ENCODE assay signal across 10 cellular contexts in genomic region chr22:29309332-29310064, GRCh38. TPM values are rescaled to one million over a fixed set of nuclear protein-coding genes. Genes with fewer than 3 reads are reported as not detected.
DNase-seq lines count a peak whose midpoint lies in the region; ATAC-seq and TF ChIP-seq lines count a peak whose summit lies in the region.
"Had no signal": no experiment of that assay in that cellular context is flagged by ENCODE, and none has a peak within 500 bp of the region (broad histone marks: within the 10 kb centered on the region; RNA-seq: fewer than 3 reads in every experiment).

No MANE protein-coding gene starts in this region.

- H3K27ac ChIP-seq in lower lobe of right lung (peak overlapping the region; percentile 90), upper lobe of left lung (peak overlapping the region; percentile 63 to 90 (median 83))
- H3K27ac ChIP-seq: HL-60 had no signal

- peaks cover 77% of the 10 kb centered on the region for H3K4me1 ChIP-seq in lower lobe of right lung
- H3K4me1 ChIP-seq in upper lobe of left lung, result peaks cover 62 to 81% (median 68%) of the 10 kb centered on the region in 4 donors

- H3K27me3 ChIP-seq in lower lobe of right lung (ENCODE audit: low read depth) (peaks cover 16% of the 10 kb centered on the region), upper lobe of left lung (peaks cover 0 to 13% (median 5%) of the 10 kb centered on the region in 4 donors)

- TF ChIP-seq CTCF in brain (conservative IDR thresholded peaks at IDR 0.05), result no peak
- TF ChIP-seq CTCF in lower lobe of right lung (IDR thresholded peaks at IDR 0.05), result no peak
- TF ChIP-seq CTCF in upper lobe of left lung (IDR thresholded peaks at IDR 0.05), result no peak

- H3K27me3 Mint-ChIP-seq in activated CD8-positive, alpha-beta memory T cell treated with anti-CD3 and anti-CD28 coated beads, Interleukin-2, amount 10 ng/mL, durations not matched to agents 7 days and 5 days, result peaks cover 35% of the 10 kb centered on the region
- H3K27me3 Mint-ChIP-seq in brain, result peaks cover 26% of the 10 kb centered on the region

- no peak overlapping the region for H3K4me3 Mint-ChIP-seq in activated CD8-positive, alpha-beta memory T cell treated with anti-CD3 and anti-CD28 coated beads, Interleukin-2, amount 10 ng/mL, durations not matched to agents 7 days and 5 days
- H3K4me3 Mint-ChIP-seq in brain, result peak overlapping the region in 4 of 5 experiments; percentile 33 to 72 (median 66)

- WGBS in upper lobe of left lung, 2 donors, result 85 to 87% methylated on average over 13 to 15 of the region's 21 CpGs

- H3K9me3 Mint-ChIP-seq in activated CD8-positive, alpha-beta memory T cell treated with anti-CD3 and anti-CD28 coated beads, Interleukin-2, amount 10 ng/mL, durations not matched to agents 7 days and 5 days (ENCODE audit: low read depth), result no peaks in the 10 kb centered on the region
- H3K9me3 Mint-ChIP-seq in brain, result peaks cover 0 to 3% (median 2%) of the 10 kb centered on the region in 5 experiments

- H3K4me1 Mint-ChIP-seq in activated CD8-positive, alpha-beta memory T cell treated with anti-CD3 and anti-CD28 coated beads, Interleukin-2, amount 10 ng/mL, durations not matched to agents 7 days and 5 days, result peaks cover 56% of the 10 kb centered on the region
- H3K4me1 Mint-ChIP-seq in brain, result peaks cover 55% of the 10 kb centered on the region

- DNase-seq in activated CD8-positive, alpha-beta memory T cell treated with anti-CD3 and anti-CD28 coated beads, Interleukin-2, amount 10 ng/mL, durations not matched to agents 7 days and 5 days, result no peak
- DNase-seq in activated CD8-positive, alpha-beta memory T cell treated with anti-CD3 and anti-CD28 coated beads for 24 hours, result no peak
- DNase-seq in lower lobe of right lung, result peak; percentile 62
- peak; percentile 52 to 82 for DNase-seq in upper lobe of left lung
- DNase-seq in DMS153 treated with DMSO at 0.1 percent for 48 hours (lab: John Stamatoyannopoulos, UW; ENCODE audit: unreplicated experiment), result no peak
- no peak for DNase-seq in NK-92 (lab: John Stamatoyannopoulos, UW; ENCODE audit: unreplicated experiment)

- H3K36me3 ChIP-seq in lower lobe of right lung (peaks cover 6% of the 10 kb centered on the region), upper lobe of left lung (no peaks in the 10 kb centered on the region)

- TF ChIP-seq EP300 in upper lobe of left lung (IDR thresholded peaks at IDR 0.05), result peak in 1 of 4 donors; percentile 40

- intact Hi-C loops in lower lobe of right lung (cut with DNase I), result no loop called here

- H3K9me3 ChIP-seq in lower lobe of right lung (no peaks in the 10 kb centered on the region), upper lobe of left lung (no peaks in the 10 kb centered on the region)

- H3K4me3 ChIP-seq in lower lobe of right lung, result peak overlapping the region; percentile 91
- H3K4me3 ChIP-seq in upper lobe of left lung, result peak overlapping the region in 2 of 4 donors; percentile 67 to 79

- H3K36me3 Mint-ChIP-seq in activated CD8-positive, alpha-beta memory T cell treated with anti-CD3 and anti-CD28 coated beads, Interleukin-2, amount 10 ng/mL, durations not matched to agents 7 days and 5 days, result no peaks in the 10 kb centered on the region
- no peaks in the 10 kb centered on the region for H3K36me3 Mint-ChIP-seq in brain
- H3K36me3 Mint-ChIP-seq: CD4-positive, CD25-positive, alpha-beta regulatory T cell had no signal

- TF ChIP-seq POLR2A in upper lobe of left lung (IDR thresholded peaks at IDR 0.05), result no peak

- no peak for ATAC-seq in activated CD8-positive, alpha-beta memory T cell treated with anti-CD3 and anti-CD28 coated beads, Interleukin-2, amount 10 ng/mL, durations not matched to agents 7 days and 5 days
- ATAC-seq in lower lobe of right lung, result no peak
- no peak for ATAC-seq in upper lobe of left lung (ENCODE audit: low FRiP score in 2 of 2)
- no peak for ATAC-seq in HG03378 (IDR thresholded peaks at IDR 0.05; ENCODE audit: unreplicated experiment)

- CTCF ChIA-PET in activated CD8-positive, alpha-beta memory T cell treated with anti-CD3 and anti-CD28 coated beads, Interleukin-2, amount 10 ng/mL, durations not matched to agents 7 days and 5 days (lab: Charles Lee), result interaction anchor here (1.2 kb wide), 1 partner anchor 11 kb away, joined by 3 read pairs; no protein-coding TSS in a partner anchor

- peak overlapping the region; percentile 79 for H3K27ac Mint-ChIP-seq in activated CD8-positive, alpha-beta memory T cell treated with anti-CD3 and anti-CD28 coated beads, Interleukin-2, amount 10 ng/mL, durations not matched to agents 7 days and 5 days
- peak overlapping the region in 2 of 5 experiments; percentile 21 to 73 for H3K27ac Mint-ChIP-seq in brain
- H3K27ac Mint-ChIP-seq: CD4-positive, CD25-positive, alpha-beta regulatory T cell had no signal

RNA-seq across cellular contexts. Expression of gene GAS2L1, which starts 3.0 kb away (rescaled TPM):
- total RNA-seq in activated CD8-positive, alpha-beta memory T cell treated with anti-CD3 and anti-CD28 coated beads, Interleukin-2, amount 10 ng/mL, durations not matched to agents 7 days and 5 days, result 10 to 100 TPM; 12.0 to 16.9 TPM
- polyA plus RNA-seq in brain (ENCODE audit: insufficient read depth, low read depth, low replicate concordance), result 20.4 TPM
- total RNA-seq in lower lobe of right lung, result 29.9 TPM
- 10 to 100 TPM; 14.4 to 63.4 (median 36.1) TPM for total RNA-seq in upper lobe of left lung

RNA-seq across cellular contexts. Expression of gene RASL10A, which starts 6.0 kb away (rescaled TPM):
- total RNA-seq in activated CD8-positive, alpha-beta memory T cell treated with anti-CD3 and anti-CD28 coated beads, Interleukin-2, amount 10 ng/mL, durations not matched to agents 7 days and 5 days, result under 1 TPM; 0.63 to 0.70 TPM
- polyA plus RNA-seq in brain (ENCODE audit: insufficient read depth, low read depth, low replicate concordance), result 6.5 TPM
- 0.83 TPM for total RNA-seq in lower lobe of right lung
- total RNA-seq in upper lobe of left lung, result 10 to 100 TPM in 1 of 6 donors, 1 to 10 TPM in 5; 1.2 to 33.5 (median 2.0) TPM
- total RNA-seq: CD4-positive, CD25-positive, alpha-beta regulatory T cell had no signal
- polyA plus RNA-seq: CD4-positive, CD25-positive, alpha-beta regulatory T cell had no signal

RNA-seq across cellular contexts. Expression of gene EWSR1, which starts 41.4 kb away (rescaled TPM):
- total RNA-seq in activated CD8-positive, alpha-beta memory T cell treated with anti-CD3 and anti-CD28 coated beads, Interleukin-2, amount 10 ng/mL, durations not matched to agents 7 days and 5 days, result 100 to 1,000 TPM; 336 to 408 TPM
- polyA plus RNA-seq in brain (ENCODE audit: insufficient read depth, low read depth, low replicate concordance), result 173 TPM
- total RNA-seq in lower lobe of right lung (159 TPM), upper lobe of left lung (100 to 1,000 TPM; 156 to 293 (median 183) TPM)

RNA-seq across cellular contexts. Expression of gene RHBDD3, which starts 41.7 kb away (rescaled TPM):
- total RNA-seq in activated CD8-positive, alpha-beta memory T cell treated with anti-CD3 and anti-CD28 coated beads, Interleukin-2, amount 10 ng/mL, durations not matched to agents 7 days and 5 days, result 10 to 100 TPM; 40.5 to 44.7 TPM
- 20.4 TPM for polyA plus RNA-seq in brain (ENCODE audit: insufficient read depth, low read depth, low replicate concordance)
- total RNA-seq in lower lobe of right lung, result 16.4 TPM
- 10 to 100 TPM; 17.3 to 47.1 (median 27.9) TPM for total RNA-seq in upper lobe of left lung

Comparison
In these comparisons a context has a peak if more than half of its experiments do, and no peak if none do; other contexts are left out.
1. DNase-seq: peak in lower lobe of right lung (single experiment) and upper lobe of left lung (2 of 2); none in activated CD8-positive, alpha-beta memory T cell treated with anti-CD3 and anti-CD28 coated beads, Interleukin-2, amount 10 ng/mL, durations not matched to agents 7 days and 5 days (single experiment), activated CD8-positive, alpha-beta memory T cell treated with anti-CD3 and anti-CD28 coated beads for 24 hours (single experiment), DMS153 treated with DMSO at 0.1 percent for 48 hours (single experiment) and NK-92 (single experiment).